9 cellular contexts compared by ENCODE assay signal in genomic region chr1:182120411-182121258, GRCh38. TPM values are rescaled to one million over a fixed set of nuclear protein-coding genes. Genes with fewer than 3 reads are reported as not detected.
DNase-seq lines count a peak whose midpoint lies in the region; ATAC-seq, FAIRE-seq and TF ChIP-seq lines count a peak whose summit lies in the region.
"Had no signal": no experiment of that assay in that cellular context is flagged by ENCODE, and none has a peak within 500 bp of the region (broad histone marks: within the 10 kb centered on the region; RNA-seq: fewer than 3 reads in every experiment).

No MANE protein-coding gene starts in this region.

- TF ChIP-seq CTCF in choroid plexus epithelial cell (conservative IDR thresholded peaks at IDR 0.05; ENCODE audit: low read depth, low read length) (no peak), vagina (IDR thresholded peaks at IDR 0.05) (no peak)

- ATAC-seq in activated CD8-positive, alpha-beta memory T cell treated with anti-CD3 and anti-CD28 coated beads, Interleukin-2, amount 10 ng/mL, durations not matched to agents 7 days and 5 days, result no peak

- H3K36me3 Mint-ChIP-seq in activated CD8-positive, alpha-beta memory T cell treated with anti-CD3 and anti-CD28 coated beads, Interleukin-2, amount 10 ng/mL, durations not matched to agents 7 days and 5 days, result no peaks in the 10 kb centered on the region

- no peaks in the 10 kb centered on the region for H3K9me3 ChIP-seq in vagina

- H3K4me1 ChIP-seq in vagina, result peaks cover 36% of the 10 kb centered on the region

- no peak overlapping the region for H3K4me3 Mint-ChIP-seq in activated CD8-positive, alpha-beta memory T cell treated with anti-CD3 and anti-CD28 coated beads, Interleukin-2, amount 10 ng/mL, durations not matched to agents 7 days and 5 days

- H3K27ac ChIP-seq in vagina, result peak overlapping the region; percentile 84
- H3K27ac ChIP-seq: C4-2B had no signal

- H3K27ac Mint-ChIP-seq in activated CD8-positive, alpha-beta memory T cell treated with anti-CD3 and anti-CD28 coated beads, Interleukin-2, amount 10 ng/mL, durations not matched to agents 7 days and 5 days, result no peak overlapping the region

- CTCF ChIA-PET in activated CD8-positive, alpha-beta memory T cell treated with anti-CD3 and anti-CD28 coated beads, Interleukin-2, amount 10 ng/mL, durations not matched to agents 7 days and 5 days (lab: Charles Lee), result no interaction called here

- no peaks in the 10 kb centered on the region for H3K9me3 Mint-ChIP-seq in activated CD8-positive, alpha-beta memory T cell treated with anti-CD3 and anti-CD28 coated beads, Interleukin-2, amount 10 ng/mL, durations not matched to agents 7 days and 5 days (ENCODE audit: low read depth)

- H3K4me1 Mint-ChIP-seq in activated CD8-positive, alpha-beta memory T cell treated with anti-CD3 and anti-CD28 coated beads, Interleukin-2, amount 10 ng/mL, durations not matched to agents 7 days and 5 days, result no peaks in the 10 kb centered on the region

- H3K4me3 ChIP-seq in choroid plexus epithelial cell (ENCODE audit: low read depth, low read length) (no peak overlapping the region), vagina (no peak overlapping the region)

- no peak for FAIRE-seq in GM12891 (lab: Jason Lieb, UNC)

- intact Hi-C loops in vagina (cut with DNase I), result no loop called here

- DNase-seq in activated CD8-positive, alpha-beta memory T cell treated with anti-CD3 and anti-CD28 coated beads, Interleukin-2, amount 10 ng/mL, durations not matched to agents 7 days and 5 days, result peak; percentile 18
- DNase-seq in activated CD8-positive, alpha-beta memory T cell treated with anti-CD3 and anti-CD28 coated beads, Interleukin-2, amount 50 U/mL, for 4 hours, result no peak
- DNase-seq in choroid plexus epithelial cell (ENCODE audit: low read depth) (peak; percentile 27), medulla oblongata (ENCODE audit: extremely low spot score) (peak; percentile 84), vagina (ENCODE audit: extremely low spot score in 2 of 2) (no peak), NCI-H1105 (lab: John Stamatoyannopoulos, UW) (no peak), dedifferentiated amniotic fluid mesenchymal stem cell (ENCODE audit: extremely low spot score) (no peak), GM12891 (ENCODE audit: insufficient read length, low spot score) (no peak)

- no peaks in the 10 kb centered on the region for H3K27me3 ChIP-seq in vagina

- peaks cover 32% of the 10 kb centered on the region for H3K27me3 Mint-ChIP-seq in activated CD8-positive, alpha-beta memory T cell treated with anti-CD3 and anti-CD28 coated beads, Interleukin-2, amount 10 ng/mL, durations not matched to agents 7 days and 5 days

- H3K36me3 ChIP-seq in vagina, result no peaks in the 10 kb centered on the region

- TF ChIP-seq POLR2A in vagina (IDR thresholded peaks at IDR 0.05) (no peak), GM12891 (IDR thresholded peaks at IDR 0.05; ENCODE audit: low read depth, low read length) (no peak)

TF ChIP-seq in GM12891, 5 proteins besides CTCF, POLR2A, EP300 and RAD21:
- TF ChIP-seq TAF1 (IDR thresholded peaks at IDR 0.05; ENCODE audit: low read depth, low read length), result no peak
- no peak for TF ChIP-seq SPI1 (IDR thresholded peaks at IDR 0.05; ENCODE audit: low read depth, low read length)
- no peak for TF ChIP-seq PAX5 (IDR thresholded peaks at IDR 0.05; ENCODE audit: insufficient read depth, low read length, severe bottlenecking)
- TF ChIP-seq POLR2AphosphoS5 (IDR thresholded peaks at IDR 0.05; ENCODE audit: low read depth, low read length), result no peak
- no peak for TF ChIP-seq POU2F2 (IDR thresholded peaks at IDR 0.05; ENCODE audit: low read depth, low read length)

RNA-seq across cellular contexts. Expression of gene ZNF648, which starts 59.1 kb away (rescaled TPM):
- total RNA-seq in activated CD8-positive, alpha-beta memory T cell treated with anti-CD3 and anti-CD28 coated beads, Interleukin-2, amount 10 ng/mL, durations not matched to agents 7 days and 5 days, result not detected
- not detected for total RNA-seq in vagina
- polyA plus RNA-seq in GM12891 (2012; ENCODE audit: low read depth, missing spikeins), result 0.03 TPM

Comparison
In these comparisons a context has a peak if more than half of its experiments do, and no peak if none do; other contexts are left out.
1. DNase-seq: peak in activated CD8-positive, alpha-beta memory T cell treated with anti-CD3 and anti-CD28 coated beads, Interleukin-2, amount 10 ng/mL, durations not matched to agents 7 days and 5 days (single experiment), choroid plexus epithelial cell (single experiment) and medulla oblongata (single experiment); none in activated CD8-positive, alpha-beta memory T cell treated with anti-CD3 and anti-CD28 coated beads, Interleukin-2, amount 50 U/mL, for 4 hours (single experiment), vagina (0 of 2), NCI-H1105 (single experiment), dedifferentiated amniotic fluid mesenchymal stem cell (single experiment) and GM12891 (single experiment).